ENCODE assay signal across 8 cellular contexts in the genomic region with DNA sequence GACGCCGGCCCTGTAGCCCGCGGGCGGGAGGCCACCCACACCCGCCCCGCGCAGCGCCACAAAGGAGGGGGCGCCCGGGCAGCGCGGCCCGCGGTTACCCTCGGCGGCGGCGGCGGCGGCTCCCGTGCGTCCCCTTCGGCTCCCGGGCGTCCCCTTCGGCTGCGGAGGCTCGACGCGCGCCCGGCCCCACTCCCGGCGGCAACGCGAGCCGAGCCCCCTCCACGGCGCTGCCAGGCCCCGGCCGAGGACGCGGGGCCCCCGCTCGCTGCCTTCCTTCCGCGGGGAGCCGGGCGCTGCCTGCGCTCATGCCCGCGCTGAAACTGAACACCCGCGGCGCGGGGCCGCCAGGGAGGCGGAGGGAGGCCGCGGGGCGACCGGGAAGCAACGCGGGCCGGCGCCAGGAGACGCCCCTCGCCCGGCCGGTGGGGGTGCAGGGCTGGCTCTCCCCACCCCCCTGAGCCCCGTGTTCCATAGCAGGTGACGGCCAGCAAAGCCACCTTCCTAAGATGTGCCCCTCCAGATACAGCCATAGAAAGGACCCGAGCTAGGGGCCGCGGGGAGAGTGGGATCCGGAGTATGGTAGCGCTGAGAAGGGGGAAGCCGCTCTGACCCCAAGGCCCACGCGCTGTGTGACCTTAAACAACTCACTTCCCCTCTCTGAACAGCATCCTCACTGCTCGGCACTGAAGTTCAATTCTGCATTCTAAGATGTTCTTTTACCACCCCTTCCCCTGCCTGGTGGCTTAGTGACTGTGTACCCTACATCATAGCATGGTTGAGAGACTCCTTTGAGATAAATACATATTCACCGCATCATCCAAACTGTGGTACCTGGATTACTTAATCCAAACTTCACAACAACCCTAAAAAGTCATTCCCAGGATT. TPM values are rescaled to one million over a fixed set of nuclear protein-coding genes. Genes with fewer than 3 reads are reported as not detected.
DNase-seq lines count a peak whose midpoint lies in the region; ATAC-seq and TF ChIP-seq lines count a peak whose summit lies in the region.

No MANE protein-coding gene starts in this region.

- peak; percentile 16 to 38 for ATAC-seq in activated naive CD4-positive, alpha-beta T cell treated with anti-CD3 and anti-CD28 coated beads, Interleukin-2, amount 50 U/mL, for 72 hours
- ATAC-seq in right cardiac atrium (peak; percentile 5 to 15), HG02973 (IDR thresholded peaks at IDR 0.05; ENCODE audit: unreplicated experiment) (no peak)

- TF ChIP-seq CTCF in GM12875 (IDR thresholded peaks at IDR 0.05; ENCODE audit: borderline replicate concordance, insufficient read depth, low read depth, low read length) (no peak), NB4 (IDR thresholded peaks at IDR 0.05; ENCODE audit: low read depth, low read length) (no peak)

- H3K4me1 ChIP-seq in right cardiac atrium (ENCODE audit: control insufficient read depth, insufficient read depth, low read length) (peaks cover 6% of the 10 kb centered on the region), skeletal muscle tissue (ENCODE audit: control insufficient read depth in 3 of 3, insufficient read depth in 3 of 3, low read length in 3 of 3) (peaks cover 29 to 40% (median 34%) of the 10 kb centered on the region in 3 donors)

- H3K27me3 ChIP-seq in H7 (ENCODE audit: control insufficient read depth, insufficient read depth, low read length) (peaks cover 6% of the 10 kb centered on the region; the same call in 1 of the 2 replicates), right cardiac atrium (ENCODE audit: control insufficient read depth, insufficient read depth) (no peaks in the 10 kb centered on the region), skeletal muscle tissue (ENCODE audit: control insufficient read depth in 3 of 3, insufficient read depth in 3 of 3, low read length in 3 of 3) (no peaks in the 10 kb centered on the region)

- peak overlapping the region; percentile 71 to 89 for H3K27ac Mint-ChIP-seq in activated naive CD4-positive, alpha-beta T cell treated with anti-CD3 and anti-CD28 coated beads, Interleukin-2, amount 50 U/mL, for 72 hours

- 4% methylated on average over 83 of the region's 83 CpGs for WGBS in right cardiac atrium

- H3K36me3 ChIP-seq in H7 (replicated peaks; ENCODE audit: control insufficient read depth, insufficient read depth, low read length), result peaks cover 17% of the 10 kb centered on the region
- peaks cover 6 to 9% (median 8%) of the 10 kb centered on the region in 3 donors for H3K36me3 ChIP-seq in skeletal muscle tissue (ENCODE audit: control insufficient read depth in 3 of 3, insufficient read depth in 3 of 3, low read length in 3 of 3)

- H3K36me3 Mint-ChIP-seq in activated naive CD4-positive, alpha-beta T cell treated with anti-CD3 and anti-CD28 coated beads, Interleukin-2, amount 50 U/mL, for 72 hours, result no peaks in the 10 kb centered on the region

- peak overlapping the region; percentile 93 for H3K27ac ChIP-seq in right cardiac atrium (ENCODE audit: low read length)
- peak overlapping the region; percentile 87 for H3K27ac ChIP-seq in skeletal muscle tissue (ENCODE audit: low read depth, low read length)

- intact Hi-C loops in right cardiac atrium (cut with DNase I), result no loop called here

- H3K4me3 ChIP-seq in GM12875 (ENCODE audit: low read depth, low read length) (peak overlapping the region; percentile 86), H7 (ENCODE audit: insufficient read depth, low read depth, low read length) (peak overlapping the region; percentile 38), NB4 (ENCODE audit: low read depth, low read length) (peak overlapping the region; percentile 62), right cardiac atrium (ENCODE audit: low read length) (peak overlapping the region; percentile 72), skeletal muscle tissue (ENCODE audit: low read length in 3 of 3) (peak overlapping the region; percentile 57 to 77 (median 71))

- H3K9me3 ChIP-seq in right cardiac atrium (ENCODE audit: control insufficient read depth, low read length) (no peaks in the 10 kb centered on the region), skeletal muscle tissue (ENCODE audit: control insufficient read depth in 3 of 3, low read length in 3 of 3) (no peaks in the 10 kb centered on the region)

- peak overlapping the region; percentile 81 to 89 (median 83) for H3K9ac ChIP-seq in skeletal muscle tissue (ENCODE audit: low read depth in 1 of 3, low read length in 3 of 3)

- DNase-seq in H7 (peak; percentile 81), NB4 (ENCODE audit: low read depth) (peak; percentile 72), right cardiac atrium (peak in 2 of 3 donors; percentile 65 to 68), medulla oblongata (ENCODE audit: extremely low spot score) (no peak)
- peak; percentile 21 to 66 for DNase-seq in activated naive CD4-positive, alpha-beta T cell treated with anti-CD3 and anti-CD28 coated beads, Interleukin-2, amount 50 U/mL, for 72 hours (ENCODE audit: low spot score in 2 of 2)

- no peaks in the 10 kb centered on the region for H3K9me3 Mint-ChIP-seq in activated naive CD4-positive, alpha-beta T cell treated with anti-CD3 and anti-CD28 coated beads, Interleukin-2, amount 50 U/mL, for 72 hours

- TF ChIP-seq POLR2A in NB4 (IDR thresholded peaks at IDR 0.05; ENCODE audit: extremely low read depth, insufficient read length), result no peak

RNA-seq across cellular contexts. Expression of a gene that starts 42.8 kb away (rescaled TPM):
- total RNA-seq in H7 (2014; rRNA removed; shearing (Covaris generic)), result 94.3 and 109 TPM in 2 replicates
- total RNA-seq in activated naive CD4-positive, alpha-beta T cell treated with anti-CD3 and anti-CD28 coated beads, Interleukin-2, amount 50 U/mL, for 72 hours, result 10 to 100 TPM; 28.9 to 66.8 TPM
- total RNA-seq in right cardiac atrium, result 10 to 100 TPM; 11.8 to 16.0 (median 13.1) TPM
- polyA plus RNA-seq in right cardiac atrium, result 6.1 TPM
- 28.7 TPM for total RNA-seq in skeletal muscle tissue
